1 cellular context compared by ENCODE assay signal in the genomic region with DNA sequence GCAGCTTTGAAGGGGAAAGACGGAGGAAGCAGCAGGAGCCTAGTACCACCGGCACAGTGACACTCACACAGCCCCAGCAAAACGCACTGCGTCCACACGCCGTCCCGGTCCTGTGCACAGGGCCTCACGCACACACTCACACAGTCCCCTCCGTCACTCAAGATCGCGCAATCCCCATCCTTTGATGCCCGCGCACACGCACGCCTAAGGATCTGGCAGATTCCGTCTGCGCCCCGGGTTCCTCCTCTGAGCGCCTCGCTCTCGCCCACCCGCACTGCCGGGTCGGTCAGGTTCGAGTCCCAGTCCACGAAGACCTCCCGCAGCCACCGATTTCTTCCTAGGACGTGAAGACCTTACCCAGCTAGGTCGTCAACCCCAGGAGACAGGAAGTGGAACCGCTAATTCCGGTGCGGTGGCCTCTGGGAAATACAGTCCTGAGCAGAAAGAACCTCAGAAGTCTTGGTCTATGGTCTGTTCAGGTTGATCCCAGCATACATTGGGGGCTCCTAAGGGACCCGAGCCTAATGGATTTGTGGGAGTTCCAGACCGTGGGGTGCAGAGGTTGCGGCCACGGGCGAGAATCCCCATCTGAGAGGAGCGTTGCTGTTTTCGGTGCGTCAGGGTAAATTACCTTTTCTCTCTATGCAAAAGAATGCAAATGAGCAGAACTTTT.
TF ChIP-seq lines count a peak whose summit lies in the region.

A gene (minus strand): TSS at position 400 of the 673 bp plus-strand sequence. CDS start 5,899 bp downstream, outside the sequence.

TF ChIP-seq in WTC11, 78 proteins besides CTCF, POLR2A, EP300 and RAD21 (continued from another document):
- TF ChIP-seq, protein P1, sequence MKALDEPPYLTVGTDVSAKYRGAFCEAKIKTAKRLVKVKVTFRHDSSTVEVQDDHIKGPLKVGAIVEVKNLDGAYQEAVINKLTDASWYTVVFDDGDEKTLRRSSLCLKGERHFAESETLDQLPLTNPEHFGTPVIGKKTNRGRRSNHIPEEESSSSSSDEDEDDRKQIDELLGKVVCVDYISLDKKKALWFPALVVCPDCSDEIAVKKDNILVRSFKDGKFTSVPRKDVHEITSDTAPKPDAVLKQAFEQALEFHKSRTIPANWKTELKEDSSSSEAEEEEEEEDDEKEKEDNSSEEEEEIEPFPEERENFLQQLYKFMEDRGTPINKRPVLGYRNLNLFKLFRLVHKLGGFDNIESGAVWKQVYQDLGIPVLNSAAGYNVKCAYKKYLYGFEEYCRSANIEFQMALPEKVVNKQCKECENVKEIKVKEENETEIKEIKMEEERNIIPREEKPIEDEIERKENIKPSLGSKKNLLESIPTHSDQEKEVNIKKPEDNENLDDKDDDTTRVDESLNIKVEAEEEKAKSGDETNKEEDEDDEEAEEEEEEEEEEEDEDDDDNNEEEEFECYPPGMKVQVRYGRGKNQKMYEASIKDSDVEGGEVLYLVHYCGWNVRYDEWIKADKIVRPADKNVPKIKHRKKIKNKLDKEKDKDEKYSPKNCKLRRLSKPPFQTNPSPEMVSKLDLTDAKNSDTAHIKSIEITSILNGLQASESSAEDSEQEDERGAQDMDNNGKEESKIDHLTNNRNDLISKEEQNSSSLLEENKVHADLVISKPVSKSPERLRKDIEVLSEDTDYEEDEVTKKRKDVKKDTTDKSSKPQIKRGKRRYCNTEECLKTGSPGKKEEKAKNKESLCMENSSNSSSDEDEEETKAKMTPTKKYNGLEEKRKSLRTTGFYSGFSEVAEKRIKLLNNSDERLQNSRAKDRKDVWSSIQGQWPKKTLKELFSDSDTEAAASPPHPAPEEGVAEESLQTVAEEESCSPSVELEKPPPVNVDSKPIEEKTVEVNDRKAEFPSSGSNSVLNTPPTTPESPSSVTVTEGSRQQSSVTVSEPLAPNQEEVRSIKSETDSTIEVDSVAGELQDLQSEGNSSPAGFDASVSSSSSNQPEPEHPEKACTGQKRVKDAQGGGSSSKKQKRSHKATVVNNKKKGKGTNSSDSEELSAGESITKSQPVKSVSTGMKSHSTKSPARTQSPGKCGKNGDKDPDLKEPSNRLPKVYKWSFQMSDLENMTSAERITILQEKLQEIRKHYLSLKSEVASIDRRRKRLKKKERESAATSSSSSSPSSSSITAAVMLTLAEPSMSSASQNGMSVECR (CRISPR knock-in tag; IDR thresholded peaks at IDR 0.05; ENCODE audit: borderline replicate concordance): 0 out of 2 replicates have a peak, but pooled peaks have one; percentile 64
- no peak for TF ChIP-seq ZNF232 (CRISPR knock-in tag; IDR thresholded peaks at IDR 0.05)
- TF ChIP-seq, protein P2, sequence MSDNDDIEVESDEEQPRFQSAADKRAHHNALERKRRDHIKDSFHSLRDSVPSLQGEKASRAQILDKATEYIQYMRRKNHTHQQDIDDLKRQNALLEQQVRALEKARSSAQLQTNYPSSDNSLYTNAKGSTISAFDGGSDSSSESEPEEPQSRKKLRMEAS (CRISPR knock-in tag; IDR thresholded peaks at IDR 0.05): peak; percentile 86
- TF ChIP-seq, protein P3, sequence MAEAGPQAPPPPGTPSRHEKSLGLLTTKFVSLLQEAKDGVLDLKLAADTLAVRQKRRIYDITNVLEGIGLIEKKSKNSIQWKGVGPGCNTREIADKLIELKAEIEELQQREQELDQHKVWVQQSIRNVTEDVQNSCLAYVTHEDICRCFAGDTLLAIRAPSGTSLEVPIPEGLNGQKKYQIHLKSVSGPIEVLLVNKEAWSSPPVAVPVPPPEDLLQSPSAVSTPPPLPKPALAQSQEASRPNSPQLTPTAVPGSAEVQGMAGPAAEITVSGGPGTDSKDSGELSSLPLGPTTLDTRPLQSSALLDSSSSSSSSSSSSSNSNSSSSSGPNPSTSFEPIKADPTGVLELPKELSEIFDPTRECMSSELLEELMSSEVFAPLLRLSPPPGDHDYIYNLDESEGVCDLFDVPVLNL (CRISPR knock-in tag; IDR thresholded peaks at IDR 0.05; ENCODE audit: borderline replicate concordance, low read depth): no peak
- TF ChIP-seq, protein P4, sequence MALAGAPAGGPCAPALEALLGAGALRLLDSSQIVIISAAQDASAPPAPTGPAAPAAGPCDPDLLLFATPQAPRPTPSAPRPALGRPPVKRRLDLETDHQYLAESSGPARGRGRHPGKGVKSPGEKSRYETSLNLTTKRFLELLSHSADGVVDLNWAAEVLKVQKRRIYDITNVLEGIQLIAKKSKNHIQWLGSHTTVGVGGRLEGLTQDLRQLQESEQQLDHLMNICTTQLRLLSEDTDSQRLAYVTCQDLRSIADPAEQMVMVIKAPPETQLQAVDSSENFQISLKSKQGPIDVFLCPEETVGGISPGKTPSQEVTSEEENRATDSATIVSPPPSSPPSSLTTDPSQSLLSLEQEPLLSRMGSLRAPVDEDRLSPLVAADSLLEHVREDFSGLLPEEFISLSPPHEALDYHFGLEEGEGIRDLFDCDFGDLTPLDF (CRISPR knock-in tag; IDR thresholded peaks at IDR 0.05): no peak
- TF ChIP-seq, protein P5, sequence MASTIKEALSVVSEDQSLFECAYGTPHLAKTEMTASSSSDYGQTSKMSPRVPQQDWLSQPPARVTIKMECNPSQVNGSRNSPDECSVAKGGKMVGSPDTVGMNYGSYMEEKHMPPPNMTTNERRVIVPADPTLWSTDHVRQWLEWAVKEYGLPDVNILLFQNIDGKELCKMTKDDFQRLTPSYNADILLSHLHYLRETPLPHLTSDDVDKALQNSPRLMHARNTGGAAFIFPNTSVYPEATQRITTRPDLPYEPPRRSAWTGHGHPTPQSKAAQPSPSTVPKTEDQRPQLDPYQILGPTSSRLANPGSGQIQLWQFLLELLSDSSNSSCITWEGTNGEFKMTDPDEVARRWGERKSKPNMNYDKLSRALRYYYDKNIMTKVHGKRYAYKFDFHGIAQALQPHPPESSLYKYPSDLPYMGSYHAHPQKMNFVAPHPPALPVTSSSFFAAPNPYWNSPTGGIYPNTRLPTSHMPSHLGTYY (CRISPR knock-in tag; IDR thresholded peaks at IDR 0.05): no peak
- TF ChIP-seq GABPB1 (CRISPR knock-in tag; IDR thresholded peaks at IDR 0.05): peak; percentile 75
- TF ChIP-seq KAT7 (CRISPR knock-in tag; IDR thresholded peaks at IDR 0.05; ENCODE audit: borderline replicate concordance): 0 out of 2 replicates have a peak, but pooled peaks have one; percentile 42
